In the genomic region with DNA sequence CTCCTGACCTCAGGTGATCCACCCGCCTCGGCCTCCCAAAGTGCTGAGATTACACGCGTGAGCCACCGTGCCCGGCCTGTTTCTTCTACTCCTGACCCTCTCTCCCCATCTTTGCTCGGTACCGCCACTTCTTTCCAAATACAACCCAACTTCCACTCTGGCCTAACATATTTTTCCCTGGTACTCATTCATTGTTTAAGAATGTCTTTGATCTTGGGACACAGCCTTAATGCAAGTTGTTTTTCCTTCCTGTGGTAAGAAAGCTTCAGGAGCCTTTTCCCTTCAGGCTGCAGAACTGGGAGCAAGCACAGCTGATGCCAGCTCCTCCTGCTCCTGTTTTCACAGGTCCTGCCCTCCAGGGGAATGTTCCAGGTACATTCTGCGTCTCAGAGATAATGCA, we compare ENCODE assay signal across 13 cellular contexts. TPM values are rescaled to one million over a fixed set of nuclear protein-coding genes. Genes with fewer than 3 reads are reported as not detected.
DNase-seq lines count a peak whose midpoint lies in the region; ATAC-seq, FAIRE-seq and TF ChIP-seq lines count a peak whose summit lies in the region.
"Had no signal": no experiment of that assay in that cellular context is flagged by ENCODE, and none has a peak within 500 bp of the region (broad histone marks: within the 10 kb centered on the region; RNA-seq: fewer than 3 reads in every experiment).

No MANE protein-coding gene starts in this region.

- no peaks in the 10 kb centered on the region for H3K4me1 ChIP-seq in H1 (replicated peaks in 1 of 4; ENCODE audit: control insufficient read depth in 3 of 4, insufficient read depth in 4 of 4, low read length in 3 of 4)

- H2BK5ac ChIP-seq in H1 (ENCODE audit: low read depth, low read length): no peak overlapping the region

- TF ChIP-seq POLR2A in H1 (IDR thresholded peaks at IDR 0.05; ENCODE audit: control extremely low read depth in 1 of 2, low read depth in 2 of 2, low read length in 2 of 2): no peak

- no peak overlapping the region for H3K18ac ChIP-seq in H1 (ENCODE audit: extremely low read depth, low read length)

- no peak overlapping the region for H3K4me3 Mint-ChIP-seq in activated CD8-positive, alpha-beta T cell treated with anti-CD3 and anti-CD28 coated beads, Interleukin-2, amount 10 ng/mL, durations not matched to agents 7 days and 5 days

- no peaks in the 10 kb centered on the region for H4K20me1 ChIP-seq in H1 (replicated peaks in 1 of 2; ENCODE audit: control insufficient read depth in 1 of 2, insufficient read depth in 2 of 2, low read length in 2 of 2)

- no peaks in the 10 kb centered on the region for H3K79me2 ChIP-seq in H1 (ENCODE audit: control insufficient read depth in 1 of 2, insufficient read depth in 2 of 2, low read length in 2 of 2)

- no peak overlapping the region for H3K27ac Mint-ChIP-seq in activated CD8-positive, alpha-beta T cell treated with anti-CD3 and anti-CD28 coated beads, Interleukin-2, amount 10 ng/mL, durations not matched to agents 7 days and 5 days

- H3K9me3 Mint-ChIP-seq in activated CD8-positive, alpha-beta T cell treated with anti-CD3 and anti-CD28 coated beads, Interleukin-2, amount 10 ng/mL, durations not matched to agents 7 days and 5 days (ENCODE audit: insufficient read depth): peaks cover 8% of the 10 kb centered on the region

- WGBS in H1 (ENCODE audit: extremely low coverage in 1 of 2, insufficient coverage in 1 of 2, insufficient read length in 1 of 2, insufficient replicate concordance in 2 of 2, low coverage in 1 of 2, low lambda C conversion rate in 2 of 2, missing lambda C conversion rate in 1 of 2), 2 experiments: 97% methylated on average over 9 of the region's 9 CpGs; no CpG with 5 or more reads in 1 of the 2 experiments

- no peak for FAIRE-seq in H1 (lab: Jason Lieb, UNC)

- no peak overlapping the region for H3K4me3 ChIP-seq in H1 (ENCODE audit: extremely low read depth in 1 of 4, insufficient read depth in 2 of 4, low read depth in 3 of 4, low read length in 4 of 4)
- H3K4me3 ChIP-seq: heart right ventricle had no signal

- no peak overlapping the region for H2BK20ac ChIP-seq in H1 (ENCODE audit: low read length)

- TF ChIP-seq RAD21 in H1 (IDR thresholded peaks at IDR 0.05 in 1 of 2, conservative IDR thresholded peaks at IDR 0.05 in 1 of 2; ENCODE audit: low read depth in 2 of 2, low read length in 2 of 2): no peak

- DNase-seq in AG08395 (ENCODE audit: low spot score) (peak; percentile 58), M059J (ENCODE audit: low read depth) (peak; percentile 72), H1 (ENCODE audit: low read depth in 1 of 2, low spot score in 2 of 2) (no peak), mesenteric fat pad (ENCODE audit: low spot score) (peak; percentile 11), NCI-H1048 (lab: John Stamatoyannopoulos, UW) (no peak)
- DNase-seq in activated CD8-positive, alpha-beta T cell treated with anti-CD3 and anti-CD28 coated beads, Interleukin-2, amount 10 ng/mL, durations not matched to agents 7 days and 5 days: no peak
- DNase-seq: activated CD4-positive, alpha-beta T cell treated with anti-CD3 and anti-CD28 coated beads, Interleukin-2, amount 50 U/mL, for 1 hour; heart right ventricle; NCI-H1417 had no signal

- no peak for ATAC-seq in activated CD8-positive, alpha-beta T cell treated with anti-CD3 and anti-CD28 coated beads, Interleukin-2, amount 10 ng/mL, durations not matched to agents 7 days and 5 days
- no peak for ATAC-seq in HG02870 (IDR thresholded peaks at IDR 0.05; ENCODE audit: unreplicated experiment)
- no peak for ATAC-seq in HG03108 (IDR thresholded peaks at IDR 0.05; ENCODE audit: unreplicated experiment)
- ATAC-seq: heart right ventricle had no signal

- no peaks in the 10 kb centered on the region for H3K4me1 Mint-ChIP-seq in activated CD8-positive, alpha-beta T cell treated with anti-CD3 and anti-CD28 coated beads, Interleukin-2, amount 10 ng/mL, durations not matched to agents 7 days and 5 days (ENCODE audit: low read depth)

- no peak overlapping the region for H2BK15ac ChIP-seq in H1 (ENCODE audit: low read length)

- H3K9ac ChIP-seq in H1 (replicated peaks in 1 of 4; ENCODE audit: extremely low read depth in 1 of 4, low read depth in 3 of 4, low read length in 3 of 4): no peak overlapping the region

- H3K14ac ChIP-seq in H1 (ENCODE audit: insufficient read length): no peak overlapping the region

- CTCF ChIA-PET in H1 (lab: Charles Lee; ENCODE audit: partially characterized antibody): interaction anchor here (0.7 to 2.8 kb wide), 10 partner anchors 8 to 97 kb away, joined by 3 to 9 read pairs (median 4); no protein-coding TSS in a partner anchor
- CTCF ChIA-PET in activated CD8-positive, alpha-beta T cell treated with anti-CD3 and anti-CD28 coated beads, Interleukin-2, amount 10 ng/mL, durations not matched to agents 7 days and 5 days (lab: Charles Lee): interaction anchor here (0.6 kb wide), 1 partner anchor 723 kb away, joined by 3 read pairs; no protein-coding TSS in a partner anchor

- H3K36me3 ChIP-seq in H1 (ENCODE audit: control insufficient read depth in 2 of 4, insufficient read depth in 4 of 4, low read length in 3 of 4): no peaks in the 10 kb centered on the region
- H3K36me3 ChIP-seq: heart right ventricle had no signal

- no peaks in the 10 kb centered on the region for H3K79me1 ChIP-seq in H1 (ENCODE audit: low read depth, low read length)

- H3K4ac ChIP-seq in H1 (replicated peaks; ENCODE audit: insufficient read length, low read depth, low read length): no peak overlapping the region

- H3K56ac ChIP-seq in H1 (replicated peaks; ENCODE audit: insufficient read length, low read depth, low read length): no peak overlapping the region

- H3K27me3 ChIP-seq in H1 (replicated peaks in 1 of 4; ENCODE audit: control insufficient read depth in 3 of 4, extremely low read depth in 1 of 4, insufficient read depth in 3 of 4, low read length in 3 of 4): no peaks in the 10 kb centered on the region
- H3K27me3 ChIP-seq: heart right ventricle had no signal

- H2AK5ac ChIP-seq in H1 (ENCODE audit: low read depth, low read length): no peak overlapping the region

- H3K27me3 Mint-ChIP-seq in activated CD8-positive, alpha-beta T cell treated with anti-CD3 and anti-CD28 coated beads, Interleukin-2, amount 10 ng/mL, durations not matched to agents 7 days and 5 days (ENCODE audit: low read depth): peaks cover 2% of the 10 kb centered on the region

- peaks cover 5 to 7% of the 10 kb centered on the region in 2 experiments; a peak in 2 of 4 replicates for H3K9me3 ChIP-seq in H1 (ENCODE audit: insufficient read depth in 2 of 2, low read depth in 1 of 2, low read length in 1 of 2)

- no peak for TF ChIP-seq CTCF in H1 (IDR thresholded peaks at IDR 0.05; ENCODE audit: control extremely low read depth in 1 of 3, insufficient read depth in 1 of 3, low read depth in 1 of 3, low read length in 3 of 3)

- no peak overlapping the region for H3K27ac ChIP-seq in H1 (ENCODE audit: low read depth, low read length)
- H3K27ac ChIP-seq: heart right ventricle had no signal

- H2AFZ ChIP-seq in H1 (ENCODE audit: low read length): 0 out of 2 replicates have a peak overlapping the region, but pooled peaks have one; percentile 90

- no peak overlapping the region for H2BK120ac ChIP-seq in H1 (replicated peaks; ENCODE audit: low read depth, low read length)

- H4K91ac ChIP-seq in H1 (replicated peaks; ENCODE audit: insufficient read length, low read length): no peak overlapping the region

- no peak for TF ChIP-seq EP300 in H1 (IDR thresholded peaks at IDR 0.05; ENCODE audit: borderline replicate concordance in 1 of 2, low read depth in 2 of 2, low read length in 2 of 2)

- H2BK12ac ChIP-seq in H1 (ENCODE audit: low read depth, low read length): no peak overlapping the region

- no peak overlapping the region for H4K5ac ChIP-seq in H1 (ENCODE audit: insufficient read length, low read depth, low read length)

- H4K8ac ChIP-seq in H1 (ENCODE audit: extremely low read depth, insufficient read depth, low read length): no peak overlapping the region

- peaks cover 4% of the 10 kb centered on the region for H3K36me3 Mint-ChIP-seq in activated CD8-positive, alpha-beta T cell treated with anti-CD3 and anti-CD28 coated beads, Interleukin-2, amount 10 ng/mL, durations not matched to agents 7 days and 5 days (ENCODE audit: low read depth)

- H3K23me2 ChIP-seq in H1 (ENCODE audit: low read depth, low read length): no peaks in the 10 kb centered on the region

- H3K23ac ChIP-seq in H1 (ENCODE audit: insufficient read length): no peak overlapping the region

- POLR2A ChIA-PET in H1 (lab: Charles Lee; ENCODE audit: partially characterized antibody): interaction anchor here (0.6 kb wide), 1 partner anchor 135 kb away, joined by 3 read pairs; no protein-coding TSS in a partner anchor
- POLR2A ChIA-PET in activated CD8-positive, alpha-beta T cell treated with anti-CD3 and anti-CD28 coated beads, Interleukin-2, amount 10 ng/mL, durations not matched to agents 7 days and 5 days (lab: Charles Lee): no interaction called here

- no peak overlapping the region for H3K4me2 ChIP-seq in H1 (ENCODE audit: insufficient read depth in 1 of 2, low read depth in 2 of 2, low read length in 2 of 2)

RNA-seq across cellular contexts. Expression of a gene that starts 13.7 kb away (rescaled TPM):
- not detected in 2 replicates for total RNA-seq in M059J (2014; rRNA removed; shearing (Covaris generic))
- not detected in 2 replicates for total RNA-seq in H1 (2021; fragmentation: NEBNext Ultra II Directional; extraction: Animal tissue kit (Norgen Biotek cat#: 25700))
- polyA plus RNA-seq in H1 (2011; rRNA removed): not detected in 2 replicates
- polyA plus RNA-seq in H1 (2011; cell fraction: cytosol; rRNA removed): not detected
- not detected for polyA plus RNA-seq in H1 (2011; cell fraction: nucleus; rRNA removed)
- not detected in 4 replicates for polyA plus RNA-seq in H1 (2012, experiment 1 of 2)
- polyA plus RNA-seq in H1 (2012, experiment 2 of 2): not detected
- not detected for polyA plus RNA-seq in H1 (2013, experiment 1 of 2)
- not detected for polyA plus RNA-seq in H1 (2013, experiment 2 of 2)
- polyA minus RNA-seq in H1 (2011; rRNA and poly(A)+ RNA removed): not detected in 2 replicates
- not detected for polyA minus RNA-seq in H1 (2011; cell fraction: cytosol; rRNA and poly(A)+ RNA removed)
- polyA minus RNA-seq in H1 (2011; cell fraction: nucleus; rRNA and poly(A)+ RNA removed): not detected
- total RNA-seq in mesenteric fat pad: not detected
- total RNA-seq in activated CD8-positive, alpha-beta T cell treated with anti-CD3 and anti-CD28 coated beads, Interleukin-2, amount 10 ng/mL, durations not matched to agents 7 days and 5 days: not detected
- total RNA-seq: heart right ventricle, temporal lobe had no signal
- polyA plus RNA-seq: AG04450 had no signal

RNA-seq across cellular contexts. Expression of a gene that starts 39.1 kb away (rescaled TPM):
- not detected in 2 replicates for total RNA-seq in M059J (2014; rRNA removed; shearing (Covaris generic))
- 0.38 TPM in 1 of 2 replicates, not detected in the other for total RNA-seq in H1 (2021; fragmentation: NEBNext Ultra II Directional; extraction: Animal tissue kit (Norgen Biotek cat#: 25700))
- polyA plus RNA-seq in H1 (2011; rRNA removed): 0.09 TPM in 1 of 2 replicates, not detected in the other
- not detected for polyA plus RNA-seq in H1 (2011; cell fraction: cytosol; rRNA removed)
- polyA plus RNA-seq in H1 (2011; cell fraction: nucleus; rRNA removed): not detected
- not detected in 4 replicates for polyA plus RNA-seq in H1 (2012, experiment 1 of 2)
- not detected for polyA plus RNA-seq in H1 (2012, experiment 2 of 2)
- polyA plus RNA-seq in H1 (2013, experiment 1 of 2): not detected
- polyA plus RNA-seq in H1 (2013, experiment 2 of 2): not detected
- not detected in 2 replicates for polyA minus RNA-seq in H1 (2011; rRNA and poly(A)+ RNA removed)
- polyA minus RNA-seq in H1 (2011; cell fraction: cytosol; rRNA and poly(A)+ RNA removed): not detected
- not detected for polyA minus RNA-seq in H1 (2011; cell fraction: nucleus; rRNA and poly(A)+ RNA removed)
- not detected for total RNA-seq in mesenteric fat pad
- total RNA-seq in activated CD8-positive, alpha-beta T cell treated with anti-CD3 and anti-CD28 coated beads, Interleukin-2, amount 10 ng/mL, durations not matched to agents 7 days and 5 days: not detected
- total RNA-seq: heart right ventricle, temporal lobe had no signal
- polyA plus RNA-seq: AG04450, heart right ventricle had no signal

Comparison
In these comparisons a context has a peak if more than half of its experiments do, and no peak if none do; other contexts are left out.
1. DNase-seq: peak in AG08395 (single experiment), M059J (single experiment) and mesenteric fat pad (single experiment); none in H1 (0 of 2), NCI-H1048 (single experiment) and activated CD8-positive, alpha-beta T cell treated with anti-CD3 and anti-CD28 coated beads, Interleukin-2, amount 10 ng/mL, durations not matched to agents 7 days and 5 days (single experiment).